8 cellular contexts compared by ENCODE assay signal in genomic region chr1:21534674-21535378, GRCh38. TPM values are rescaled to one million over a fixed set of nuclear protein-coding genes. Genes with fewer than 3 reads are reported as not detected.
DNase-seq lines count a peak whose midpoint lies in the region; ATAC-seq and TF ChIP-seq lines count a peak whose summit lies in the region.

No MANE protein-coding gene starts in this region.

- ATAC-seq in GM21528 (IDR thresholded peaks at IDR 0.05; ENCODE audit: low FRiP score, unreplicated experiment), result no peak

- H3K27me3 Mint-ChIP-seq in Caco-2 (ENCODE audit: insufficient read depth, unreplicated experiment), result peaks cover 3% of the 10 kb centered on the region

- BruUV-seq in Caco-2 (replicated peaks; lab: Mats Ljungman, UMichigan), result no TSS peak

- intact Hi-C loops in Caco-2 (cut with micrococcal nuclease; ENCODE audit: unreplicated experiment), result loop anchor here (1.0 to 10.0 kb wide), 4 partner anchors 26 to 280 kb away; partner anchors contain the start of gene ALPL

- H3K4me3 ChIP-seq in Caco-2 (ENCODE audit: low read depth, low read length), result no peak overlapping the region
- no peak overlapping the region for H3K4me3 ChIP-seq in H7 (ENCODE audit: insufficient read depth, low read depth, low read length)
- H3K4me3 ChIP-seq in cardiac fibroblast (replicated peaks in 1 of 2; ENCODE audit: low read depth in 2 of 2, low read length in 2 of 2), result no peak overlapping the region

- POLR2A ChIA-PET in Caco-2 (lab: Charles Lee), result no interaction called here

- no peaks in the 10 kb centered on the region for H3K36me3 Mint-ChIP-seq in Caco-2 (ENCODE audit: insufficient read depth, unreplicated experiment)

- H3K27ac Mint-ChIP-seq in Caco-2 (ENCODE audit: unreplicated experiment), result no peak overlapping the region

- H3K9me3 ChIP-seq in Caco-2, result no peaks in the 10 kb centered on the region

- TF ChIP-seq CTCF in Caco-2 (IDR thresholded peaks at IDR 0.05; ENCODE audit: insufficient read depth in 1 of 2, low read depth in 1 of 2, low read length in 1 of 2, severe bottlenecking in 1 of 2, unreplicated experiment in 1 of 2) (peak; percentile 37 to 61), cardiac fibroblast (IDR thresholded peaks at IDR 0.05; ENCODE audit: low read depth, low read length) (peak; percentile 46)

- H3K4me1 ChIP-seq in Caco-2, result peaks cover 6% of the 10 kb centered on the region; the same call in 1 of the 2 replicates

- H3K4me1 Mint-ChIP-seq in Caco-2 (ENCODE audit: low read depth, unreplicated experiment), result peaks cover 5% of the 10 kb centered on the region

- H3K4me3 Mint-ChIP-seq in Caco-2 (ENCODE audit: unreplicated experiment), result no peak overlapping the region

- H3K36me3 ChIP-seq in Caco-2 (ENCODE audit: control insufficient read depth, insufficient read depth, low read length) (no peaks in the 10 kb centered on the region), H7 (replicated peaks; ENCODE audit: control insufficient read depth, insufficient read depth, low read length) (no peaks in the 10 kb centered on the region; the same call in 1 of the 2 replicates)

- H3K27me3 ChIP-seq in Caco-2 (replicated peaks; ENCODE audit: control insufficient read depth, insufficient read depth, low read length), result no peaks in the 10 kb centered on the region
- no peaks in the 10 kb centered on the region for H3K27me3 ChIP-seq in H7 (ENCODE audit: control insufficient read depth, insufficient read depth, low read length)

- CTCF ChIA-PET in Caco-2 (lab: Charles Lee), result interaction anchor here (0.5 to 1.5 kb wide), 4 partner anchors 12 to 166 kb away, joined by 3 to 5 read pairs (median 3); partner anchors contain the start of gene ALPL

- H3K9me3 Mint-ChIP-seq in Caco-2 (ENCODE audit: unreplicated experiment), result no peaks in the 10 kb centered on the region

- DNase-seq in Caco-2 (peak; percentile 54 to 64), H7 (peak; percentile 76), NOMO-1 treated with DMSO at 0.1 percent for 48 hours (lab: John Stamatoyannopoulos, UW; ENCODE audit: unreplicated experiment) (peak; percentile 39), cardiac fibroblast (ENCODE audit: low read depth in 2 of 2) (peak; percentile 65 to 79), myocyte (ENCODE audit: low read depth) (peak; percentile 47), T-helper 9 cell (no peak)
- DNase-seq in activated T-cell treated with anti-CD3 and anti-CD28 coated beads, Interleukin-2, amount 50 U/mL, for 1 hour, result no peak

RNA-seq across cellular contexts. Expression of gene ALPL, which starts 25.6 kb away (rescaled TPM):
- 0.21 and 0.79 TPM in 2 replicates for total RNA-seq in Caco-2 (2022)
- total RNA-seq in H7 (2014; rRNA removed; shearing (Covaris generic)), result 181 and 187 TPM in 2 replicates
- total RNA-seq in myocyte, result 14.9 and 15.1 TPM in 2 replicates
- 21.3 TPM for polyA plus RNA-seq in myocyte (2012)

Comparison
In these comparisons a context has a peak if more than half of its experiments do, and no peak if none do; other contexts are left out.
1. DNase-seq: peak in Caco-2 (2 of 2), H7 (single experiment), NOMO-1 treated with DMSO at 0.1 percent for 48 hours (single experiment), cardiac fibroblast (2 of 2) and myocyte (single experiment); none in T-helper 9 cell (single experiment) and activated T-cell treated with anti-CD3 and anti-CD28 coated beads, Interleukin-2, amount 50 U/mL, for 1 hour (single experiment).
2. RNA of gene ALPL, which starts 25.6 kb away (total RNA-seq): 181 to 187 TPM in H7; 14.9 to 15.1 TPM in myocyte and 0.21 to 0.79 TPM in Caco-2; every median in the first group is over 10 times any median in the second.